In genomic region chr4:84366932-84367331, GRCh38 we compare ENCODE assay signal across 19 cellular contexts.
DNase-seq lines count a peak whose midpoint lies in the region; ATAC-seq and TF ChIP-seq lines count a peak whose summit lies in the region.
"Had no signal": no experiment of that assay in that cellular context is flagged by ENCODE, and none has a peak within 500 bp of the region (broad histone marks: within the 10 kb centered on the region; RNA-seq: fewer than 3 reads in every experiment).

No MANE protein-coding gene starts in this region.

- no peak overlapping the region for H3K14ac ChIP-seq in neuronal stem cell (ENCODE audit: low read length)

- H3K4me1 ChIP-seq in neuronal stem cell (ENCODE audit: control insufficient read depth in 2 of 2, insufficient read depth in 1 of 2, low read depth in 1 of 2, low read length in 2 of 2): peaks cover 19 to 38% of the 10 kb centered on the region in 2 donors

- TF ChIP-seq CTCF in endothelial cell (IDR thresholded peaks at IDR 0.05; ENCODE audit: unreplicated experiment): no peak

- H3K27me3 ChIP-seq in neuronal stem cell (ENCODE audit: control insufficient read depth in 3 of 3, insufficient read depth in 3 of 3, low read depth in 1 of 3, low read length in 3 of 3): peaks cover 0 to 24% (median 0%) of the 10 kb centered on the region in 3 experiments
- H3K27me3 ChIP-seq: BLaER1 treated with 17β-estradiol and CSF1 and Interleukin-3, amounts not matched to agents 10 nM and 100 nM had no signal

- H3K27ac Mint-ChIP-seq in endothelial cell (ENCODE audit: unreplicated experiment): no peak overlapping the region
- H3K27ac Mint-ChIP-seq: B cell; CD4-positive, CD25-positive, alpha-beta regulatory T cell; CD8-positive, alpha-beta memory T cell had no signal

- no peak overlapping the region for H4K8ac ChIP-seq in neuronal stem cell (ENCODE audit: low read depth, low read length)

- no peak overlapping the region for H2AK5ac ChIP-seq in neuronal stem cell (ENCODE audit: low read depth, low read length)

- no peak overlapping the region for H3K9ac ChIP-seq in neuronal stem cell (ENCODE audit: low read depth, low read length, poor library complexity)
- H3K9ac ChIP-seq: BLaER1 treated with 17β-estradiol and CSF1 and Interleukin-3, amounts not matched to agents 10 nM and 100 nM had no signal

- H3K9me3 Mint-ChIP-seq in endothelial cell (ENCODE audit: unreplicated experiment): no peaks in the 10 kb centered on the region

- H4K91ac ChIP-seq in neuronal stem cell (ENCODE audit: low read depth, low read length, poor library complexity): no peak overlapping the region

- H3K36me3 ChIP-seq in neuronal stem cell (replicated peaks in 1 of 2; ENCODE audit: control insufficient read depth in 2 of 2, insufficient read depth in 2 of 2, low read length in 2 of 2): no peaks in the 10 kb centered on the region
- H3K36me3 ChIP-seq: BLaER1 treated with 17β-estradiol and CSF1 and Interleukin-3, amounts not matched to agents 10 nM and 100 nM; HAP-1 had no signal

- H3K27me3 Mint-ChIP-seq in endothelial cell (ENCODE audit: unreplicated experiment): no peaks in the 10 kb centered on the region

- no peaks in the 10 kb centered on the region for H3K79me1 ChIP-seq in neuronal stem cell (ENCODE audit: low read depth, low read length)

- WGBS in neuronal stem cell (ENCODE audit: extremely low coverage in 2 of 2, insufficient read length in 2 of 2, insufficient replicate concordance in 1 of 2), 2 donors: no CpG with 5 or more reads among the region's 2 CpGs

- H2AFZ ChIP-seq in neuronal stem cell (ENCODE audit: low read length): peak overlapping the region; percentile 18

- peaks cover 0 to 2% of the 10 kb centered on the region in 2 donors for H3K9me3 ChIP-seq in neuronal stem cell (replicated peaks in 1 of 2; ENCODE audit: control insufficient read depth in 2 of 2, insufficient read depth in 1 of 2, low read depth in 1 of 2, low read length in 2 of 2)
- H3K9me3 ChIP-seq: BLaER1 treated with 17β-estradiol and CSF1 and Interleukin-3, amounts not matched to agents 10 nM and 100 nM; HAP-1 had no signal

- no peak overlapping the region for H2BK12ac ChIP-seq in neuronal stem cell (ENCODE audit: low read length)

- no peak for ATAC-seq in HG03159 (IDR thresholded peaks at IDR 0.05; ENCODE audit: unreplicated experiment)
- ATAC-seq: GM12878 had no signal

- no peak overlapping the region for H3K4me2 ChIP-seq in neuronal stem cell (ENCODE audit: insufficient read depth, low read length, poor library complexity, severe bottlenecking)
- H3K4me2 ChIP-seq: BLaER1 treated with 17β-estradiol and CSF1 and Interleukin-3, amounts not matched to agents 10 nM and 100 nM had no signal

- no peak overlapping the region for H3K18ac ChIP-seq in neuronal stem cell (ENCODE audit: low read length)

- no peak overlapping the region for H3K4ac ChIP-seq in neuronal stem cell (ENCODE audit: low read length)

- H2BK120ac ChIP-seq in neuronal stem cell (ENCODE audit: low read depth, low read length): no peak overlapping the region

- H3K4me3 Mint-ChIP-seq in endothelial cell (ENCODE audit: unreplicated experiment): no peak overlapping the region
- H3K4me3 Mint-ChIP-seq: B cell; CD4-positive, CD25-positive, alpha-beta regulatory T cell; CD8-positive, alpha-beta memory T cell had no signal

- DNase-seq in NCI-H748 (lab: John Stamatoyannopoulos, UW; ENCODE audit: unreplicated experiment): peak; percentile 35
- no peak for DNase-seq in NCI-H748 treated with DMSO at 0.1 percent for 48 hours (lab: John Stamatoyannopoulos, UW)
- DNase-seq in NCI-H82 treated with DMSO at 0.1 percent for 48 hours (lab: John Stamatoyannopoulos, UW; ENCODE audit: unreplicated experiment): peak; percentile 46
- DNase-seq in neuronal stem cell (ENCODE audit: low spot score): peak; percentile 70
- DNase-seq in occipital lobe (lab: John Stamatoyannopoulos, UW): no peak
- no peak for DNase-seq in endothelial cell (ENCODE audit: low spot score)
- DNase-seq: 8988T; CD4-positive, CD25-positive, alpha-beta regulatory T cell; CD8-positive, alpha-beta memory T cell; COR-L47; DMS 273 treated with DMSO at 0.1 percent for 48 hours; DMS53; DND-41; EL had no signal

- no peaks in the 10 kb centered on the region for H3K36me3 Mint-ChIP-seq in endothelial cell (ENCODE audit: low read depth, unreplicated experiment)
- H3K36me3 Mint-ChIP-seq: CD4-positive, CD25-positive, alpha-beta regulatory T cell; CD8-positive, alpha-beta memory T cell had no signal

- no peak overlapping the region for H3K27ac ChIP-seq in neuronal stem cell (replicated peaks; ENCODE audit: low read length)
- H3K27ac ChIP-seq: BLaER1 treated with 17β-estradiol and CSF1 and Interleukin-3, amounts not matched to agents 10 nM and 100 nM had no signal

- no peak overlapping the region for H2BK15ac ChIP-seq in neuronal stem cell (ENCODE audit: low read length)

- no peak overlapping the region for H3K4me3 ChIP-seq in neuronal stem cell (ENCODE audit: low read length in 2 of 2)
- H3K4me3 ChIP-seq: BLaER1 treated with 17β-estradiol and CSF1 and Interleukin-3, amounts not matched to agents 10 nM and 100 nM; GM12878; HAP-1 had no signal

- no peak overlapping the region for H2BK5ac ChIP-seq in neuronal stem cell (ENCODE audit: low read length)

- H3K4me1 Mint-ChIP-seq in endothelial cell (ENCODE audit: unreplicated experiment): peaks cover 5% of the 10 kb centered on the region
- H3K4me1 Mint-ChIP-seq: B cell; CD4-positive, CD25-positive, alpha-beta regulatory T cell; CD8-positive, alpha-beta memory T cell had no signal

- H3K23ac ChIP-seq in neuronal stem cell (ENCODE audit: low read depth, low read length, poor library complexity): no peak overlapping the region

Comparison
In these comparisons a context has a peak if more than half of its experiments do, and no peak if none do; other contexts are left out.
1. DNase-seq: peak in NCI-H748 (single experiment), NCI-H82 treated with DMSO at 0.1 percent for 48 hours (single experiment) and neuronal stem cell (single experiment); none in NCI-H748 treated with DMSO at 0.1 percent for 48 hours (single experiment), occipital lobe (single experiment) and endothelial cell (single experiment).